ENCODE assay signal across 1 cellular context in the genomic region with DNA sequence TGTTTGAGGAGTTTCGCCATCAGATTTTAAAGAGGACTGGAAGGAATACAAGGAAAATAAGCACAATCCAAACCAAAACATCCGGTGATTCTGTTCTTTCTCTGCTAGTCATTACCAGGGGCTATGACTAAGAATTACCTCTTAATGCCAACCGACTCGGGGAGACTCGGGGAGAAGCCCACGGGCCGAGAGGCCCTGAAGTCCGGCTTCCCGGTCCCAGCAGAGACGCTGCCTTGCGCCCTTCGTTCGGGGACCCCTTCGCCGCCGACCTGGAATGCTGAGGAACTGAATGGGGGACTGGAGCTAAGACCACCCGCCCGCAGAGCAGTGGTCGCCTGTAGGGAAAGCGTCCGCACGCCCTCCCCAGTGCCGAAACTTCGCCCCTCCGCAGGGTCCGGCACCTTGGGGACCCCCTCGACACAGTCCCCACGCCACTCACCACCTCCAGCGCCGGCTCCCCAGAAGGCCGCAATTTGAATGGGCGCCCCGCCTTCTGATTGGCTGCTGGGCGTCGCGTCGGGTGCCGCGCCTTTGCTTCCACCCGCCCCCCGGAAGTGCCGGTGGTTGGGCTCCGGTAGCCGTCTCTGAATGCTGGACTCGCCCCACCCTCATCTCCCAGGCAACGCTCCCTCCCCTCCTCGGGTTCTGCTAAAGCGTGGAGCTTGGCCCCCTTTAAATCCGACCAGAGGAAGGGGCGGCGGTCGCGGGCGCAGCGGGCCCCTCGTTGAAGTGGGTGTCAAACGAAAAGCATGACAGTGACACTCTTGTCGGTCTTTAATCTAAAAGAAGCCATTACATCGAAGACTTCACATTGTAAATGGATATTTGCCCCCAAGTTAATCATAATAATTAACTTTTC.
TF ChIP-seq lines count a peak whose summit lies in the region.

A gene with protein sequence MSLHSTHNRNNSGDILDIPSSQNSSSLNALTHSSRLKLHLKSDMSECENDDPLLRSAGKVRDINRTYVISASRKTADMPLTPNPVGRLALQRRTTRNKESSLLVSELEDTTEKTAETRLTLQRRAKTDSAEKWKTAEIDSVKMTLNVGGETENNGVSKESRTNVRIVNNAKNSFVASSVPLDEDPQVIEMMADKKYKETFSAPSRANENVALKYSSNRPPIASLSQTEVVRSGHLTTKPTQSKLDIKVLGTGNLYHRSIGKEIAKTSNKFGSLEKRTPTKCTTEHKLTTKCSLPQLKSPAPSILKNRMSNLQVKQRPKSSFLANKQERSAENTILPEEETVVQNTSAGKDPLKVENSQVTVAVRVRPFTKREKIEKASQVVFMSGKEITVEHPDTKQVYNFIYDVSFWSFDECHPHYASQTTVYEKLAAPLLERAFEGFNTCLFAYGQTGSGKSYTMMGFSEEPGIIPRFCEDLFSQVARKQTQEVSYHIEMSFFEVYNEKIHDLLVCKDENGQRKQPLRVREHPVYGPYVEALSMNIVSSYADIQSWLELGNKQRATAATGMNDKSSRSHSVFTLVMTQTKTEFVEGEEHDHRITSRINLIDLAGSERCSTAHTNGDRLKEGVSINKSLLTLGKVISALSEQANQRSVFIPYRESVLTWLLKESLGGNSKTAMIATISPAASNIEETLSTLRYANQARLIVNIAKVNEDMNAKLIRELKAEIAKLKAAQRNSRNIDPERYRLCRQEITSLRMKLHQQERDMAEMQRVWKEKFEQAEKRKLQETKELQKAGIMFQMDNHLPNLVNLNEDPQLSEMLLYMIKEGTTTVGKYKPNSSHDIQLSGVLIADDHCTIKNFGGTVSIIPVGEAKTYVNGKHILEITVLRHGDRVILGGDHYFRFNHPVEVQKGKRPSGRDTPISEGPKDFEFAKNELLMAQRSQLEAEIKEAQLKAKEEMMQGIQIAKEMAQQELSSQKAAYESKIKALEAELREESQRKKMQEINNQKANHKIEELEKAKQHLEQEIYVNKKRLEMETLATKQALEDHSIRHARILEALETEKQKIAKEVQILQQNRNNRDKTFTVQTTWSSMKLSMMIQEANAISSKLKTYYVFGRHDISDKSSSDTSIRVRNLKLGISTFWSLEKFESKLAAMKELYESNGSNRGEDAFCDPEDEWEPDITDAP (N-terminal part only) (minus strand): TSS at position 479 of the 859 bp plus-strand sequence. CDS start 2,028 bp downstream, outside the sequence.

TF ChIP-seq in HepG2, 621 proteins besides CTCF, POLR2A, EP300 and RAD21 (continued from another document and continues in another):
- TF ChIP-seq ZNF644 (CRISPR knock-in tag; IDR thresholded peaks at IDR 0.05; ENCODE audit: low read depth) (no peak), ZNF318 (CRISPR knock-in tag; IDR thresholded peaks at IDR 0.05) (no peak), SMYD3 (CRISPR knock-in tag; IDR thresholded peaks at IDR 0.05) (no peak), ZNF709 (CRISPR knock-in tag; IDR thresholded peaks at IDR 0.05) (no peak), CBX2 (IDR thresholded peaks at IDR 0.05; ENCODE audit: low read depth, low read length) (no peak), CBX2 (CRISPR knock-in tag; IDR thresholded peaks at IDR 0.05; ENCODE audit: low read depth) (no peak), ZNF775 (CRISPR knock-in tag; IDR thresholded peaks at IDR 0.05; ENCODE audit: borderline replicate concordance) (0 out of 2 replicates have a peak, but pooled peaks have one; percentile 29), KDM3A (CRISPR knock-in tag; IDR thresholded peaks at IDR 0.05; ENCODE audit: low read depth) (no peak), NFE2 (CRISPR knock-in tag; IDR thresholded peaks at IDR 0.05) (no peak), ZNF317 (CRISPR knock-in tag; IDR thresholded peaks at IDR 0.05) (no peak), DMAP1 (CRISPR knock-in tag; IDR thresholded peaks at IDR 0.05) (peak; percentile 65; the same call in 1 of the 2 replicates), ZFP36L2 (CRISPR knock-in tag; IDR thresholded peaks at IDR 0.05) (no peak), ZNF878 (CRISPR knock-in tag; IDR thresholded peaks at IDR 0.05) (peak; percentile 70; the same call in 1 of the 2 replicates), ZNF747 (CRISPR knock-in tag; IDR thresholded peaks at IDR 0.05; ENCODE audit: borderline replicate concordance) (no peak), CBFB (CRISPR knock-in tag; IDR thresholded peaks at IDR 0.05) (no peak; the same call in 1 of the 2 replicates), SNAI1 (CRISPR knock-in tag; IDR thresholded peaks at IDR 0.05; ENCODE audit: borderline replicate concordance) (0 out of 2 replicates have a peak, but pooled peaks have one; percentile 9), ZNF180 (CRISPR knock-in tag; IDR thresholded peaks at IDR 0.05; ENCODE audit: borderline replicate concordance, low read depth) (no peak), MEIS2 (CRISPR knock-in tag; IDR thresholded peaks at IDR 0.05) (no peak), SIN3A (IDR thresholded peaks at IDR 0.05; ENCODE audit: borderline replicate concordance, low read depth, low read length) (peak; percentile 93; the same call in 1 of the 2 replicates), ZNF124 (CRISPR knock-in tag; IDR thresholded peaks at IDR 0.05) (no peak), SRF (IDR thresholded peaks at IDR 0.05; ENCODE audit: low read depth, low read length) (no peak), MXD1 (CRISPR knock-in tag; IDR thresholded peaks at IDR 0.05) (peak; percentile 20; the same call in 1 of the 2 replicates), RFX3 (CRISPR knock-in tag; IDR thresholded peaks at IDR 0.05) (peak; percentile 78), ZNF207 (IDR thresholded peaks at IDR 0.05; ENCODE audit: borderline replicate concordance) (no peak), NCOA5 (CRISPR knock-in tag; IDR thresholded peaks at IDR 0.05) (no peak), EED (CRISPR knock-in tag; IDR thresholded peaks at IDR 0.05) (no peak), ZNF724P (CRISPR knock-in tag; IDR thresholded peaks at IDR 0.05; ENCODE audit: borderline replicate concordance) (peak; percentile 67; the same call in 1 of the 2 replicates), IRF2 (CRISPR knock-in tag; IDR thresholded peaks at IDR 0.05) (peak; percentile 26; the same call in 1 of the 2 replicates), POGK (CRISPR knock-in tag; conservative IDR thresholded peaks at IDR 0.05) (peak; percentile 63; the same call in 1 of the 2 replicates), ZNF691 (CRISPR knock-in tag; IDR thresholded peaks at IDR 0.05; ENCODE audit: borderline replicate concordance, low read depth) (0 out of 2 replicates have a peak, but pooled peaks have one; percentile 36)
- TF ChIP-seq, protein P1, sequence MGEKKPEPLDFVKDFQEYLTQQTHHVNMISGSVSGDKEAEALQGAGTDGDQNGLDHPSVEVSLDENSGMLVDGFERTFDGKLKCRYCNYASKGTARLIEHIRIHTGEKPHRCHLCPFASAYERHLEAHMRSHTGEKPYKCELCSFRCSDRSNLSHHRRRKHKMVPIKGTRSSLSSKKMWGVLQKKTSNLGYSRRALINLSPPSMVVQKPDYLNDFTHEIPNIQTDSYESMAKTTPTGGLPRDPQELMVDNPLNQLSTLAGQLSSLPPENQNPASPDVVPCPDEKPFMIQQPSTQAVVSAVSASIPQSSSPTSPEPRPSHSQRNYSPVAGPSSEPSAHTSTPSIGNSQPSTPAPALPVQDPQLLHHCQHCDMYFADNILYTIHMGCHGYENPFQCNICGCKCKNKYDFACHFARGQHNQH (CRISPR knock-in tag; IDR thresholded peaks at IDR 0.05): 0 out of 2 replicates have a peak, but pooled peaks have one; percentile 56
- TF ChIP-seq, protein P2, sequence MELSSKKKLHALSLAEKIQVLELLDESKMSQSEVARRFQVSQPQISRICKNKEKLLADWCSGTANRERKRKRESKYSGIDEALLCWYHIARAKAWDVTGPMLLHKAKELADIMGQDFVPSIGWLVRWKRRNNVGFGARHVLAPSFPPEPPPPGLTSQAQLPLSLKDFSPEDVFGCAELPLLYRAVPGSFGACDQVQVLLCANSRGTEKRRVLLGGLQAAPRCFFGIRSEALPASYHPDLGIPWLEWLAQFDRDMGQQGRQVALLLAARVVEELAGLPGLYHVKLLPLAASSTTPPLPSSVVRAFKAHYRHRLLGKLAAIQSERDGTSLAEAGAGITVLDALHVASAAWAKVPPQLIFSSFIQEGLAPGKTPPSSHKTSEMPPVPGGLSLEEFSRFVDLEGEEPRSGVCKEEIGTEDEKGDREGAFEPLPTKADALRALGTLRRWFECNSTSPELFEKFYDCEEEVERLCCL (CRISPR knock-in tag; IDR thresholded peaks at IDR 0.05; ENCODE audit: borderline replicate concordance): no peak
- TF ChIP-seq, protein P3, sequence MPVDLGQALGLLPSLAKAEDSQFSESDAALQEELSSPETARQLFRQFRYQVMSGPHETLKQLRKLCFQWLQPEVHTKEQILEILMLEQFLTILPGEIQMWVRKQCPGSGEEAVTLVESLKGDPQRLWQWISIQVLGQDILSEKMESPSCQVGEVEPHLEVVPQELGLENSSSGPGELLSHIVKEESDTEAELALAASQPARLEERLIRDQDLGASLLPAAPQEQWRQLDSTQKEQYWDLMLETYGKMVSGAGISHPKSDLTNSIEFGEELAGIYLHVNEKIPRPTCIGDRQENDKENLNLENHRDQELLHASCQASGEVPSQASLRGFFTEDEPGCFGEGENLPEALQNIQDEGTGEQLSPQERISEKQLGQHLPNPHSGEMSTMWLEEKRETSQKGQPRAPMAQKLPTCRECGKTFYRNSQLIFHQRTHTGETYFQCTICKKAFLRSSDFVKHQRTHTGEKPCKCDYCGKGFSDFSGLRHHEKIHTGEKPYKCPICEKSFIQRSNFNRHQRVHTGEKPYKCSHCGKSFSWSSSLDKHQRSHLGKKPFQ (CRISPR knock-in tag; IDR thresholded peaks at IDR 0.05; ENCODE audit: insufficient replicate concordance): no peak
